21 cellular contexts compared by ENCODE assay signal in genomic region chr6:169839493-169839892, GRCh38.
DNase-seq lines count a peak whose midpoint lies in the region; ATAC-seq, FAIRE-seq and TF ChIP-seq lines count a peak whose summit lies in the region.
"Had no signal": no experiment of that assay in that cellular context is flagged by ENCODE, and none has a peak within 500 bp of the region (broad histone marks: within the 10 kb centered on the region; RNA-seq: fewer than 3 reads in every experiment).

No MANE protein-coding gene starts in this region.

- H2BK12ac ChIP-seq in neuronal stem cell (ENCODE audit: low read length) = peak overlapping the region; percentile 82

- H3K27ac ChIP-seq in HepG2 (ENCODE audit: extremely low read length, insufficient read depth, low read length) = no peak overlapping the region
- H3K27ac ChIP-seq in right lobe of liver = no peak overlapping the region
- no peak overlapping the region for H3K27ac ChIP-seq in neuronal stem cell (replicated peaks; ENCODE audit: low read length)
- H3K27ac ChIP-seq in vagina = no peak overlapping the region
- H3K27ac ChIP-seq: HL-60 had no signal

- peak overlapping the region; percentile 20 for H3K18ac ChIP-seq in neuronal stem cell (ENCODE audit: low read length)

- no peak overlapping the region for H3K4me2 ChIP-seq in HepG2 (ENCODE audit: low read depth, low read length)
- no peak overlapping the region for H3K4me2 ChIP-seq in neuronal stem cell (ENCODE audit: insufficient read depth, low read length, poor library complexity, severe bottlenecking)

- peak; percentile 7 for DNase-seq in activated CD4-positive, alpha-beta memory T cell treated with anti-CD3 and anti-CD28 coated beads, Interleukin-2, amount 10 ng/mL, durations not matched to agents 7 days and 5 days
- no peak for DNase-seq in activated CD4-positive, alpha-beta memory T cell treated with anti-CD3 and anti-CD28 coated beads for 36 hours
- DNase-seq in HepG2 (ENCODE audit: low spot score) (no peak), right lobe of liver (no peak), neuronal stem cell (ENCODE audit: low spot score) (no peak), vagina (ENCODE audit: extremely low spot score in 2 of 2) (peak; percentile 56 to 87)
- DNase-seq: CD4-positive, CD25-positive, alpha-beta regulatory T cell; HFFc6; Karpas-422; MG63; NCI-H1092; NCI-H1436 treated with DMSO at 0.1 percent for 48 hours; NCI-H2029 treated with DMSO at 0.1 percent for 48 hours; NCI-H2171; NCI-H446 had no signal

- H3K27ac Mint-ChIP-seq in activated CD4-positive, alpha-beta memory T cell treated with anti-CD3 and anti-CD28 coated beads, Interleukin-2, amount 10 ng/mL, durations not matched to agents 7 days and 5 days = no peak overlapping the region
- no peak overlapping the region for H3K27ac Mint-ChIP-seq in activated CD4-positive, alpha-beta memory T cell treated with anti-CD3 and anti-CD28 coated beads for 36 hours
- H3K27ac Mint-ChIP-seq: CD4-positive, CD25-positive, alpha-beta regulatory T cell; HFFc6; IgD-negative memory B cell had no signal

- no peak overlapping the region for H4K8ac ChIP-seq in neuronal stem cell (ENCODE audit: low read depth, low read length)

- H3K27me3 ChIP-seq in HepG2 (ENCODE audit: control insufficient read depth in 1 of 2, insufficient read depth in 2 of 2, low read length in 2 of 2) (peaks cover 6 to 52% of the 10 kb centered on the region in 2 experiments; a peak in 4 of 5 replicates), right lobe of liver (no peaks in the 10 kb centered on the region), neuronal stem cell (ENCODE audit: control insufficient read depth in 3 of 3, insufficient read depth in 3 of 3, low read depth in 1 of 3, low read length in 3 of 3) (peaks cover 0 to 19% (median 0%) of the 10 kb centered on the region in 3 experiments), vagina (no peaks in the 10 kb centered on the region)

- no peak overlapping the region for H2BK5ac ChIP-seq in neuronal stem cell (ENCODE audit: low read length)

- intact Hi-C loops in activated CD4-positive, alpha-beta memory T cell treated with anti-CD3 and anti-CD28 coated beads for 36 hours (cut with micrococcal nuclease) = loop anchor here (10.0 kb wide), 1 partner anchor 455 kb away; the partner anchor contains the start of gene DLL1
- intact Hi-C loops in HepG2 (cut with micrococcal nuclease; ENCODE audit: unreplicated experiment) = no loop called here
- intact Hi-C loops in right lobe of liver (cut with DNase I) = no loop called here
- intact Hi-C loops in vagina (cut with DNase I) = loop anchor here (10.0 kb wide), 2 partner anchors 455 to 675 kb away; partner anchors contain the start of gene DLL1

- TF ChIP-seq POLR2A in HepG2 (IDR thresholded peaks at IDR 0.05; ENCODE audit: insufficient read depth in 1 of 2, low read depth in 2 of 2, low read length in 2 of 2) (no peak), right lobe of liver (IDR thresholded peaks at IDR 0.05) (no peak), vagina (IDR thresholded peaks at IDR 0.05) (no peak)

- peak overlapping the region; percentile 9 for H3K14ac ChIP-seq in neuronal stem cell (ENCODE audit: low read length)

- in situ Hi-C loops in HepG2 (cut with HindIII; ENCODE audit: extremely low pct_ligation_motif_present, low pct_unique_long_range_greater_than_20kb) = no loop called here

- no peak overlapping the region for H2BK120ac ChIP-seq in neuronal stem cell (ENCODE audit: low read depth, low read length)

- no peak overlapping the region for H3K23ac ChIP-seq in neuronal stem cell (ENCODE audit: low read depth, low read length, poor library complexity)

- H3K4me1 ChIP-seq in HepG2 (ENCODE audit: insufficient read depth, low read length) = no peaks in the 10 kb centered on the region
- H3K4me1 ChIP-seq in right lobe of liver = no peaks in the 10 kb centered on the region
- no peaks in the 10 kb centered on the region for H3K4me1 ChIP-seq in neuronal stem cell (ENCODE audit: control insufficient read depth in 2 of 2, insufficient read depth in 1 of 2, low read depth in 1 of 2, low read length in 2 of 2)
- H3K4me1 ChIP-seq in vagina = no peaks in the 10 kb centered on the region

- peaks cover 3% of the 10 kb centered on the region for H3K79me1 ChIP-seq in neuronal stem cell (ENCODE audit: low read depth, low read length)

- 66% methylated on average over 8 of the region's 10 CpGs for WGBS in HepG2 (ENCODE audit: low lambda C conversion rate)
- 100% methylated on average over 2 of the region's 10 CpGs for WGBS in right lobe of liver (ENCODE audit: insufficient coverage, low coverage, low lambda C conversion rate, missing lambda C conversion rate)
- no CpG with 5 or more reads among the region's 10 CpGs for WGBS in neuronal stem cell (ENCODE audit: extremely low coverage in 2 of 2, insufficient read length in 2 of 2, insufficient replicate concordance in 1 of 2), 2 donors

- no peak for TF ChIP-seq CTCF in HepG2 (CRISPR knock-in tag; IDR thresholded peaks at IDR 0.05)
- TF ChIP-seq CTCF in right lobe of liver (IDR thresholded peaks at IDR 0.05) = no peak
- no peak for TF ChIP-seq CTCF in vagina (IDR thresholded peaks at IDR 0.05)

- POLR2A ChIA-PET in activated CD4-positive, alpha-beta memory T cell treated with anti-CD3 and anti-CD28 coated beads, Interleukin-2, amount 10 ng/mL, durations not matched to agents 7 days and 5 days (lab: Charles Lee) = no interaction called here
- POLR2A ChIA-PET in activated CD4-positive, alpha-beta memory T cell treated with anti-CD3 and anti-CD28 coated beads for 36 hours (lab: Charles Lee) = no interaction called here
- POLR2A ChIA-PET in HepG2 (lab: Yijun Ruan, JAX) = no interaction called here

- no peak overlapping the region for H4K91ac ChIP-seq in neuronal stem cell (ENCODE audit: low read depth, low read length, poor library complexity)

- peak overlapping the region; percentile 82 for H2AK5ac ChIP-seq in neuronal stem cell (ENCODE audit: low read depth, low read length)

- CTCF ChIA-PET in activated CD4-positive, alpha-beta memory T cell treated with anti-CD3 and anti-CD28 coated beads, Interleukin-2, amount 10 ng/mL, durations not matched to agents 7 days and 5 days (lab: Charles Lee) = no interaction called here
- CTCF ChIA-PET in activated CD4-positive, alpha-beta memory T cell treated with anti-CD3 and anti-CD28 coated beads for 36 hours (lab: Charles Lee) = no interaction called here
- CTCF ChIA-PET in HepG2 (lab: Yijun Ruan, JAX; ENCODE audit: low intra/inter-chr PET ratio, low total read pairs) = no interaction called here

- H3K9ac ChIP-seq in HepG2 (ENCODE audit: insufficient read depth, low read depth, low read length) = no peak overlapping the region
- H3K9ac ChIP-seq in neuronal stem cell (ENCODE audit: low read depth, low read length, poor library complexity) = no peak overlapping the region

- no peaks in the 10 kb centered on the region for H3K36me3 ChIP-seq in HepG2 (replicated peaks in 1 of 2; ENCODE audit: control insufficient read depth in 1 of 2, insufficient read depth in 2 of 2, low read length in 2 of 2)
- no peaks in the 10 kb centered on the region for H3K36me3 ChIP-seq in right lobe of liver
- no peaks in the 10 kb centered on the region for H3K36me3 ChIP-seq in neuronal stem cell (replicated peaks in 1 of 2; ENCODE audit: control insufficient read depth in 2 of 2, insufficient read depth in 2 of 2, low read length in 2 of 2)
- no peaks in the 10 kb centered on the region for H3K36me3 ChIP-seq in vagina
- H3K36me3 ChIP-seq: MG63 had no signal

- H3K9me3 ChIP-seq in HepG2 (ENCODE audit: low read length) (no peaks in the 10 kb centered on the region), right lobe of liver (no peaks in the 10 kb centered on the region), neuronal stem cell (replicated peaks in 1 of 2; ENCODE audit: control insufficient read depth in 2 of 2, insufficient read depth in 1 of 2, low read depth in 1 of 2, low read length in 2 of 2) (no peaks in the 10 kb centered on the region), vagina (no peaks in the 10 kb centered on the region)

- no peak for FAIRE-seq in HepG2 (lab: Jason Lieb, UNC)
- FAIRE-seq: GM12891 had no signal

- no peaks in the 10 kb centered on the region for H3K4me1 Mint-ChIP-seq in activated CD4-positive, alpha-beta memory T cell treated with anti-CD3 and anti-CD28 coated beads, Interleukin-2, amount 10 ng/mL, durations not matched to agents 7 days and 5 days
- H3K4me1 Mint-ChIP-seq in activated CD4-positive, alpha-beta memory T cell treated with anti-CD3 and anti-CD28 coated beads for 36 hours (ENCODE audit: low read depth) = no peaks in the 10 kb centered on the region
- H3K4me1 Mint-ChIP-seq: CD4-positive, CD25-positive, alpha-beta regulatory T cell had no signal

- H3K27me3 Mint-ChIP-seq in activated CD4-positive, alpha-beta memory T cell treated with anti-CD3 and anti-CD28 coated beads, Interleukin-2, amount 10 ng/mL, durations not matched to agents 7 days and 5 days = peaks cover 18% of the 10 kb centered on the region
- peaks cover 12% of the 10 kb centered on the region for H3K27me3 Mint-ChIP-seq in activated CD4-positive, alpha-beta memory T cell treated with anti-CD3 and anti-CD28 coated beads for 36 hours

- TF ChIP-seq EP300 in HepG2 (IDR thresholded peaks at IDR 0.05; ENCODE audit: low read depth in 2 of 2, low read length in 2 of 2) (no peak), HepG2 (CRISPR knock-in tag; IDR thresholded peaks at IDR 0.05; ENCODE audit: borderline replicate concordance) (no peak)

- BruUV-seq in HepG2 (replicated peaks; lab: Mats Ljungman, UMichigan) = no TSS peak

- H3K4me3 ChIP-seq in HepG2 (replicated peaks in 1 of 3; ENCODE audit: insufficient read depth in 1 of 3, low read depth in 2 of 3, low read length in 3 of 3) (no peak overlapping the region), right lobe of liver (no peak overlapping the region), neuronal stem cell (ENCODE audit: low read length in 2 of 2) (peak overlapping the region in 1 of 2 donors; percentile 68), vagina (no peak overlapping the region)
- H3K4me3 ChIP-seq: MG63 had no signal

- H3K9me3 Mint-ChIP-seq in activated CD4-positive, alpha-beta memory T cell treated with anti-CD3 and anti-CD28 coated beads, Interleukin-2, amount 10 ng/mL, durations not matched to agents 7 days and 5 days = no peaks in the 10 kb centered on the region
- H3K9me3 Mint-ChIP-seq in activated CD4-positive, alpha-beta memory T cell treated with anti-CD3 and anti-CD28 coated beads for 36 hours = no peaks in the 10 kb centered on the region
- H3K9me3 Mint-ChIP-seq: CD4-positive, CD25-positive, alpha-beta regulatory T cell; HFFc6; IgD-negative memory B cell had no signal

- peak overlapping the region; percentile 45 for H2BK15ac ChIP-seq in neuronal stem cell (ENCODE audit: low read length)

- no peak for TF ChIP-seq RAD21 in HepG2 (CRISPR knock-in tag; IDR thresholded peaks at IDR 0.05)

- no peak overlapping the region for H2AFZ ChIP-seq in HepG2 (ENCODE audit: low read length)
- H2AFZ ChIP-seq in neuronal stem cell (ENCODE audit: low read length) = no peak overlapping the region

- H3K79me2 ChIP-seq in HepG2 (ENCODE audit: insufficient read depth, low read length) = no peaks in the 10 kb centered on the region

- H3K36me3 Mint-ChIP-seq in activated CD4-positive, alpha-beta memory T cell treated with anti-CD3 and anti-CD28 coated beads, Interleukin-2, amount 10 ng/mL, durations not matched to agents 7 days and 5 days (ENCODE audit: low read depth) = no peaks in the 10 kb centered on the region
- no peaks in the 10 kb centered on the region for H3K36me3 Mint-ChIP-seq in activated CD4-positive, alpha-beta memory T cell treated with anti-CD3 and anti-CD28 coated beads for 36 hours
- H3K36me3 Mint-ChIP-seq: CD4-positive, CD25-positive, alpha-beta regulatory T cell; IgD-negative memory B cell had no signal

- H3K4me3 Mint-ChIP-seq in activated CD4-positive, alpha-beta memory T cell treated with anti-CD3 and anti-CD28 coated beads, Interleukin-2, amount 10 ng/mL, durations not matched to agents 7 days and 5 days = no peak overlapping the region
- no peak overlapping the region for H3K4me3 Mint-ChIP-seq in activated CD4-positive, alpha-beta memory T cell treated with anti-CD3 and anti-CD28 coated beads for 36 hours
- H3K4me3 Mint-ChIP-seq: CD4-positive, CD25-positive, alpha-beta regulatory T cell; HFFc6; IgD-negative memory B cell had no signal

- no peaks in the 10 kb centered on the region for H4K20me1 ChIP-seq in HepG2 (ENCODE audit: insufficient read depth, low read length)

- H3K4ac ChIP-seq in neuronal stem cell (ENCODE audit: low read length) = no peak overlapping the region

- ATAC-seq in HepG2 (peak; percentile 16; the same call in 2 of the 3 replicates), right lobe of liver (no peak), HG03457 (IDR thresholded peaks at IDR 0.05; ENCODE audit: unreplicated experiment) (no peak), GM21526 (IDR thresholded peaks at IDR 0.05; ENCODE audit: low FRiP score, unreplicated experiment) (no peak)
- ATAC-seq: Panc1 had no signal

Comparison
In these comparisons a context has a peak if more than half of its experiments do, and no peak if none do; other contexts are left out.
1. DNase-seq: peak in activated CD4-positive, alpha-beta memory T cell treated with anti-CD3 and anti-CD28 coated beads, Interleukin-2, amount 10 ng/mL, durations not matched to agents 7 days and 5 days (single experiment) and vagina (2 of 2); none in activated CD4-positive, alpha-beta memory T cell treated with anti-CD3 and anti-CD28 coated beads for 36 hours (single experiment), HepG2 (single experiment), right lobe of liver (0 of 3) and neuronal stem cell (single experiment).
2. intact Hi-C loops: an anchor here in activated CD4-positive, alpha-beta memory T cell treated with anti-CD3 and anti-CD28 coated beads for 36 hours (10.0 kb wide) and vagina (10.0 kb wide); none called in HepG2 and right lobe of liver.